16 cellular contexts compared by ENCODE assay signal in the genomic region with DNA sequence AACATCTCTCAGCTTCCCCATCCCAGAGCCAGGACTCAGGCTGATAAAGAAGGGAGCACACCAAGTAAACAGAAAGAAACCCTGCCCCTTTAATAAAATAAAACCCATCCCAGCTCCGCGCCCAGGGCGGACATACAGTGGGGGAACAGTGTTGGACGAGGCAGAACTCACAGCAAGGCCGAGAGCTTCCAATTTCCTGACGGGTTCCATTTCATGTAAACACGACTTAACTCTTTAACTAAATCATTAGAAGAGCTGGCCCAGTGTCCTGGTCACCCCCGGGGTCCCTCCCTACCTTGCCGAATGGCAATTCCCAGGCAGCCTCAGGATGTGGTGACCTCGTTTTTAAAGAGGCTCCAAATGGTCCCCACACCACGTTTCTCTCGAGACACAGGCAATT.
DNase-seq lines count a peak whose midpoint lies in the region; ATAC-seq and TF ChIP-seq lines count a peak whose summit lies in the region.
"Had no signal": no experiment of that assay in that cellular context is flagged by ENCODE, and none has a peak within 500 bp of the region (broad histone marks: within the 10 kb centered on the region; RNA-seq: fewer than 3 reads in every experiment).

No MANE protein-coding gene starts in this region.

- H3K9me3 Mint-ChIP-seq in neural progenitor cell (peaks cover 2% of the 10 kb centered on the region), endothelial cell (ENCODE audit: unreplicated experiment) (no peaks in the 10 kb centered on the region)
- H3K9me3 Mint-ChIP-seq: CD8-positive, alpha-beta T cell had no signal

- H3K4me3 ChIP-seq in WERI-Rb-1 (ENCODE audit: low read depth, low read length) (no peak overlapping the region), neural progenitor cell (no peak overlapping the region), skeletal muscle satellite cell (ENCODE audit: low read length) (no peak overlapping the region), MG63 (no peak overlapping the region)
- H3K4me3 ChIP-seq: A549, HAP-1 had no signal

- peaks cover 3% of the 10 kb centered on the region for H3K9me3 ChIP-seq in WERI-Rb-1 (ENCODE audit: severe bottlenecking)
- H3K9me3 ChIP-seq in neural progenitor cell (ENCODE audit: low read depth), result no peaks in the 10 kb centered on the region
- H3K9me3 ChIP-seq in skeletal muscle satellite cell (replicated peaks; ENCODE audit: low read length), result peaks cover 9% of the 10 kb centered on the region
- H3K9me3 ChIP-seq in MG63, result no peaks in the 10 kb centered on the region
- H3K9me3 ChIP-seq: HAP-1 had no signal

- no peaks in the 10 kb centered on the region for H3K4me1 ChIP-seq in neural progenitor cell
- H3K4me1 ChIP-seq in skeletal muscle satellite cell (ENCODE audit: control insufficient read depth, insufficient read depth, low read length), result peaks cover 32% of the 10 kb centered on the region
- H3K4me1 ChIP-seq: A549, HAP-1 had no signal

- H3K4me1 Mint-ChIP-seq in neural progenitor cell (peaks cover 14% of the 10 kb centered on the region), endothelial cell (ENCODE audit: unreplicated experiment) (peaks cover 33% of the 10 kb centered on the region)
- H3K4me1 Mint-ChIP-seq: CD14-positive monocyte had no signal

- no peaks in the 10 kb centered on the region for H3K79me2 ChIP-seq in neural progenitor cell (ENCODE audit: low read depth)

- H3K27me3 ChIP-seq in WERI-Rb-1 (ENCODE audit: insufficient read depth, low read depth, severe bottlenecking) (no peaks in the 10 kb centered on the region), neural progenitor cell (no peaks in the 10 kb centered on the region), skeletal muscle satellite cell (ENCODE audit: control insufficient read depth, insufficient read depth, low read length) (no peaks in the 10 kb centered on the region), MG63 (no peaks in the 10 kb centered on the region)

- ATAC-seq in HG02759 (IDR thresholded peaks at IDR 0.05; ENCODE audit: unreplicated experiment), result no peak
- ATAC-seq: A549; CD8-positive, alpha-beta T cell had no signal

- H3K36me3 Mint-ChIP-seq in neural progenitor cell (no peaks in the 10 kb centered on the region), endothelial cell (ENCODE audit: low read depth, unreplicated experiment) (peaks cover 6% of the 10 kb centered on the region)
- H3K36me3 Mint-ChIP-seq: CD14-positive monocyte; CD8-positive, alpha-beta T cell had no signal

- H3K27ac Mint-ChIP-seq in neural progenitor cell (peak overlapping the region; percentile 11), endothelial cell (ENCODE audit: unreplicated experiment) (no peak overlapping the region)
- H3K27ac Mint-ChIP-seq: CD14-positive monocyte; CD8-positive, alpha-beta T cell had no signal

- no peaks in the 10 kb centered on the region for H4K20me1 ChIP-seq in neural progenitor cell (ENCODE audit: low read depth)

- H3K36me3 ChIP-seq in WERI-Rb-1 (no peaks in the 10 kb centered on the region), neural progenitor cell (no peaks in the 10 kb centered on the region), skeletal muscle satellite cell (ENCODE audit: insufficient read depth, low read length) (peaks cover 11% of the 10 kb centered on the region), MG63 (no peaks in the 10 kb centered on the region)
- H3K36me3 ChIP-seq: HAP-1 had no signal

- no peak overlapping the region for H3K4me2 ChIP-seq in neural progenitor cell
- H3K4me2 ChIP-seq in skeletal muscle satellite cell (ENCODE audit: low read length), result no peak overlapping the region
- H3K4me2 ChIP-seq: A549 had no signal

- DNase-seq in WERI-Rb-1 (no peak), left kidney (ENCODE audit: low read depth, low spot score) (peak; percentile 90), neural progenitor cell (ENCODE audit: low spot score) (no peak), globus pallidus (ENCODE audit: low spot score) (no peak), endothelial cell (ENCODE audit: low spot score) (no peak), MG63 (no peak)
- DNase-seq: CD8-positive, alpha-beta T cell; COR-L47; DMS153; DND-41; GDM1 had no signal

- H3K27ac ChIP-seq in WERI-Rb-1 (peak overlapping the region; percentile 40; the same call in 1 of the 2 replicates), neural progenitor cell (no peak overlapping the region)
- H3K27ac ChIP-seq: A549 had no signal

- peaks cover 9% of the 10 kb centered on the region for H3K27me3 Mint-ChIP-seq in neural progenitor cell (ENCODE audit: insufficient read depth, low read depth)
- H3K27me3 Mint-ChIP-seq in endothelial cell (ENCODE audit: unreplicated experiment), result peaks cover 8% of the 10 kb centered on the region

- H3K4me3 Mint-ChIP-seq in neural progenitor cell, result no peak overlapping the region
- H3K4me3 Mint-ChIP-seq in endothelial cell (ENCODE audit: unreplicated experiment), result no peak overlapping the region
- H3K4me3 Mint-ChIP-seq: CD14-positive monocyte; CD8-positive, alpha-beta T cell had no signal

- no peaks in the 10 kb centered on the region for H3F3A ChIP-seq in neural progenitor cell (ENCODE audit: low read depth)

- H3K9ac ChIP-seq in neural progenitor cell (no peak overlapping the region), skeletal muscle satellite cell (ENCODE audit: low read depth, low read length) (peak overlapping the region; percentile 29)

- TF ChIP-seq CTCF in WERI-Rb-1 (IDR thresholded peaks at IDR 0.05; ENCODE audit: low read depth, low read length) (no peak), neural progenitor cell (IDR thresholded peaks at IDR 0.05) (no peak), endothelial cell (IDR thresholded peaks at IDR 0.05; ENCODE audit: unreplicated experiment) (no peak)

- H2AFZ ChIP-seq in neural progenitor cell (replicated peaks), result no peak overlapping the region
